ENCODE assay signal across 21 cellular contexts in the genomic region with DNA sequence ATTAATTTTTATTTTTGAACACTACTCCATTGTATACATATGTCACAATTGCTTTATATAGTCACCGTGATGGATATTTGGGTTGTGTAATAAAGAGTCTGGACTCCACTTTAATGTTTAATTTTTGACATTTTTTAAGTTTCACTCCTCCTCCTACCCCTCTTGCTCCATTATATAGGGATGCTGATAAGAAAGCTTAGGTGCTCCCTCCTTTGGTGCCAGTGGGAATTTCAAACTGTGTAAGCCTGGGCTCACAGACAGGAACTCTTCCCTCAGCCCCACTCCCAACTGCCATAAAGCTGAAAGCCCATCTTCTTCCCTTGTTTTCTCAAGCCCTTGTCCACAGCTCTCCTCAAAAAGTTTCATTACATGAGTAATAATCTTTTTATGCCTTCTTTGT. TPM values are rescaled to one million over a fixed set of nuclear protein-coding genes. Genes with fewer than 3 reads are reported as not detected.
A peak's percentile ranks its signal among the peaks of the same experiment; 100 is the strongest.
DNase-seq lines count a peak whose midpoint lies in the region; ATAC-seq, FAIRE-seq and TF ChIP-seq lines count a peak whose summit lies in the region.
"Had no signal": no experiment of that assay in that cellular context is flagged by ENCODE, and none has a peak within 500 bp of the region (broad histone marks: within the 10 kb centered on the region; RNA-seq: fewer than 3 reads in every experiment).

No MANE protein-coding gene starts in this region.

- TF ChIP-seq POLR2A in H54 (IDR thresholded peaks at IDR 0.05; ENCODE audit: low read depth, low read length), result no peak

- H3K4me3 ChIP-seq in epithelial cell of esophagus (ENCODE audit: low read length) (no peak overlapping the region), retinal pigment epithelial cell (ENCODE audit: low read length) (no peak overlapping the region)
- H3K4me3 ChIP-seq: GM12878, ovary, SJCRH30, tibial nerve had no signal

- H3K36me3 Mint-ChIP-seq in type B pancreatic cell, result peaks cover 2% of the 10 kb centered on the region
- H3K36me3 Mint-ChIP-seq: stimulated activated effector memory CD8-positive, alpha-beta T cell treated with anti-CD3 and anti-CD28 coated beads, Interleukin-12 subunit alpha, Interleukin-12 subunit beta, amount 100 ng/mL, for 72 hours had no signal

- peak; percentile 30 for TF ChIP-seq CTCF in epithelial cell of esophagus (IDR thresholded peaks at IDR 0.05; ENCODE audit: insufficient read depth, low read depth, low read length, missing control alignments)
- peak; percentile 33 for TF ChIP-seq CTCF in retinal pigment epithelial cell (conservative IDR thresholded peaks at IDR 0.05; ENCODE audit: low read depth, low read length)
- TF ChIP-seq CTCF in type B pancreatic cell (conservative IDR thresholded peaks at IDR 0.05), result no peak

- H3K4me3 Mint-ChIP-seq in type B pancreatic cell, result no peak overlapping the region
- H3K4me3 Mint-ChIP-seq: CD4-positive, alpha-beta T cell; stimulated activated effector memory CD8-positive, alpha-beta T cell treated with anti-CD3 and anti-CD28 coated beads, Interleukin-12 subunit alpha, Interleukin-12 subunit beta, amount 100 ng/mL, for 72 hours had no signal

- FAIRE-seq in H54 (lab: Jason Lieb, UNC), result peak; percentile 90
- FAIRE-seq: GM12878 had no signal

- H3K9me3 Mint-ChIP-seq in type B pancreatic cell, result no peaks in the 10 kb centered on the region

- DNase-seq in H54 (ENCODE audit: insufficient read length, low spot score) (no peak), RPMI7951 (ENCODE audit: low read depth) (peak; percentile 44), epithelial cell of esophagus (ENCODE audit: low read depth) (peak; percentile 29), retinal pigment epithelial cell (ENCODE audit: low read depth) (no peak), type B pancreatic cell (ENCODE audit: extremely low spot score, unreplicated experiment) (no peak), SIG-M5 (lab: John Stamatoyannopoulos, UW) (no peak)
- DNase-seq: activated CD4-positive, alpha-beta T cell treated with anti-CD3 and anti-CD28 coated beads, Interleukin-2, amount 50 U/mL, for 1 hour; activated T-cell treated with anti-CD3 and anti-CD28 coated beads, Interleukin-2, amount 50 U/mL, for 1 hour; CD4-positive, alpha-beta T cell; hypothalamus; Karpas-422; NCI-H1436 treated with DMSO at 0.1 percent for 48 hours; NCI-H345; ovary; T-helper 9 cell had no signal

- H3K27ac Mint-ChIP-seq in type B pancreatic cell, result no peak overlapping the region
- H3K27ac Mint-ChIP-seq: activated naive CD4-positive, alpha-beta T cell treated with anti-CD3 and anti-CD28 coated beads, Interleukin-2, amount 50 U/mL, for 72 hours; CD4-positive, alpha-beta T cell; stimulated activated effector memory CD8-positive, alpha-beta T cell treated with anti-CD3 and anti-CD28 coated beads, Interleukin-12 subunit alpha, Interleukin-12 subunit beta, amount 100 ng/mL, for 72 hours had no signal

- no peak for ATAC-seq in HG03432 (IDR thresholded peaks at IDR 0.05; ENCODE audit: unreplicated experiment)
- ATAC-seq: activated naive CD4-positive, alpha-beta T cell treated with anti-CD3 and anti-CD28 coated beads, Interleukin-2, amount 50 U/mL, for 72 hours; GM12878; stimulated activated effector memory CD8-positive, alpha-beta T cell treated with anti-CD3 and anti-CD28 coated beads, Interleukin-12 subunit alpha, Interleukin-12 subunit beta, amount 100 ng/mL, for 72 hours had no signal

- no peaks in the 10 kb centered on the region for H3K27me3 Mint-ChIP-seq in type B pancreatic cell
- H3K27me3 Mint-ChIP-seq: CD4-positive, alpha-beta T cell had no signal

- no peaks in the 10 kb centered on the region for H3K4me1 Mint-ChIP-seq in type B pancreatic cell (ENCODE audit: unreplicated experiment)
- H3K4me1 Mint-ChIP-seq: stimulated activated effector memory CD8-positive, alpha-beta T cell treated with anti-CD3 and anti-CD28 coated beads, Interleukin-12 subunit alpha, Interleukin-12 subunit beta, amount 100 ng/mL, for 72 hours had no signal

RNA-seq across cellular contexts. Expression of a gene that starts 47.6 kb away (rescaled TPM):
- total RNA-seq in RPMI7951 (2014; rRNA removed; shearing (Covaris generic)), result 32.0 and 36.8 TPM in 2 replicates
- total RNA-seq in type B pancreatic cell (ENCODE audit: low replicate concordance), result 20.4 and 121 TPM in 2 replicates
- total RNA-seq: activated naive CD4-positive, alpha-beta T cell treated with anti-CD3 and anti-CD28 coated beads, Interleukin-2, amount 50 U/mL, for 72 hours; CD4-positive, alpha-beta T cell; GM12878 had no signal

Comparison
In these comparisons a context has a peak if more than half of its experiments do, and no peak if none do; other contexts are left out.
1. DNase-seq: peak in RPMI7951 (single experiment) and epithelial cell of esophagus (single experiment); none in H54 (single experiment), retinal pigment epithelial cell (single experiment), type B pancreatic cell (single experiment) and SIG-M5 (single experiment).